In genomic region chr11:70072471-70073187, GRCh38 we compare ENCODE assay signal across 30 cellular contexts. TPM values are rescaled to one million over a fixed set of nuclear protein-coding genes. Genes with fewer than 3 reads are reported as not detected.
DNase-seq lines count a peak whose midpoint lies in the region; TF ChIP-seq lines count a peak whose summit lies in the region.
"Had no signal": no experiment of that assay in that cellular context is flagged by ENCODE, and none has a peak within 500 bp of the region (broad histone marks: within the 10 kb centered on the region; RNA-seq: fewer than 3 reads in every experiment).

No MANE protein-coding gene starts in this region.

- no peaks in the 10 kb centered on the region for H3K36me3 Mint-ChIP-seq in neural progenitor cell
- H3K36me3 Mint-ChIP-seq: activated naive CD8-positive, alpha-beta T cell treated with anti-CD3 and anti-CD28 coated beads, Interleukin-2, amount 10 ng/mL, durations not matched to agents 7 days and 5 days; immature natural killer cell had no signal

- peak overlapping the region; percentile 65 to 98 (median 86) for H3K4me2 ChIP-seq in BLaER1 treated with 17β-estradiol and CSF1 and Interleukin-3, amounts not matched to agents 10 nM and 100 nM
- H3K4me2 ChIP-seq in neural progenitor cell = peak overlapping the region; percentile 0

- H4K20me1 ChIP-seq in BLaER1 treated with 17β-estradiol and CSF1 and Interleukin-3, amounts not matched to agents 10 nM and 100 nM = peaks cover 0 to 25% (median 0%) of the 10 kb centered on the region in 11 experiments; a peak in 7 of 22 replicates
- H4K20me1 ChIP-seq in neural progenitor cell (ENCODE audit: low read depth) = peaks cover 12% of the 10 kb centered on the region

- no peak overlapping the region for H3K27ac Mint-ChIP-seq in neural progenitor cell
- H3K27ac Mint-ChIP-seq: activated naive CD8-positive, alpha-beta T cell treated with anti-CD3 and anti-CD28 coated beads, Interleukin-2, amount 10 ng/mL, durations not matched to agents 7 days and 5 days; immature natural killer cell; T-helper 2 cell treated with Interferon-gamma antibody and Interleukin-4, amounts not matched to agents 5 μg/mL and 100 μg/mL, for 36 hours had no signal

- H3K79me2 ChIP-seq in neural progenitor cell (ENCODE audit: low read depth) = no peaks in the 10 kb centered on the region

- peaks cover 34% of the 10 kb centered on the region for H3K4me1 Mint-ChIP-seq in neural progenitor cell
- H3K4me1 Mint-ChIP-seq: immature natural killer cell had no signal

- peak; percentile 12 for DNase-seq in D341Med (ENCODE audit: low spot score)
- peak; percentile 46 for DNase-seq in ecto neural progenitor cell (ENCODE audit: low spot score)
- no peak for DNase-seq in neural progenitor cell (ENCODE audit: low spot score)
- DNase-seq in GDM1 (lab: John Stamatoyannopoulos, UW) = no peak
- DNase-seq in hippocampal formation (lab: John Stamatoyannopoulos, UW) = no peak
- no peak for DNase-seq in NCI-H2029 treated with DMSO at 0.1 percent for 48 hours (lab: John Stamatoyannopoulos, UW)
- DNase-seq: activated CD4-positive, alpha-beta T cell treated with anti-CD3 and anti-CD28 coated beads for 48 hours; activated CD8-positive, alpha-beta memory T cell treated with anti-CD3 and anti-CD28 coated beads for 24 hours; activated gamma-delta T cell; activated naive CD8-positive, alpha-beta T cell treated with anti-CD3 and anti-CD28 coated beads, Interleukin-2, amount 10 ng/mL, durations not matched to agents 7 days and 5 days; activated T-cell treated with anti-CD3 and anti-CD28 coated beads for 4 hours; C1 segment of cervical spinal cord; caudate nucleus; DMS79; esophagus squamous epithelium; foreskin keratinocyte; GF-D8; immature natural killer cell; Kasumi-1; mesendoderm; NCI-H1417 treated with DMSO at 0.1 percent for 48 hours; NCI-H2081; NCI-H226; SHP77 treated with DMSO at 0.1 percent for 48 hours; stimulated activated CD4-positive, alpha-beta T cell treated with anti-CD3 and anti-CD28 coated beads, Interleukin-4, amount 100 ng/mL, for 24 hours; transverse colon had no signal

- H3K4me3 ChIP-seq in BLaER1 treated with 17β-estradiol and CSF1 and Interleukin-3, amounts not matched to agents 10 nM and 100 nM = peak overlapping the region in 8 of 10 experiments; percentile 6 to 38 (median 24); a peak in 10 of 20 replicates
- no peak overlapping the region for H3K4me3 ChIP-seq in neural progenitor cell
- H3K4me3 ChIP-seq: esophagus squamous epithelium, right atrium auricular region, transverse colon had no signal

- H3K27me3 ChIP-seq in BLaER1 treated with 17β-estradiol and CSF1 and Interleukin-3, amounts not matched to agents 10 nM and 100 nM = peaks cover 20 to 52% (median 23%) of the 10 kb centered on the region in 11 experiments
- peaks cover 75% of the 10 kb centered on the region for H3K27me3 ChIP-seq in neural progenitor cell
- H3K27me3 ChIP-seq: right atrium auricular region had no signal

- peak overlapping the region in 4 of 11 experiments; percentile 36 to 82 (median 66); a peak in 7 of 22 replicates for H3K27ac ChIP-seq in BLaER1 treated with 17β-estradiol and CSF1 and Interleukin-3, amounts not matched to agents 10 nM and 100 nM
- H3K27ac ChIP-seq in neural progenitor cell = no peak overlapping the region
- H3K27ac ChIP-seq: esophagus squamous epithelium, foreskin keratinocyte, transverse colon had no signal

- no peak overlapping the region for H2AFZ ChIP-seq in neural progenitor cell (replicated peaks)

- H3K9me3 ChIP-seq in BLaER1 treated with 17β-estradiol and CSF1 and Interleukin-3, amounts not matched to agents 10 nM and 100 nM (replicated peaks in 1 of 11) = no peaks in the 10 kb centered on the region
- H3K9me3 ChIP-seq in neural progenitor cell (ENCODE audit: low read depth) = no peaks in the 10 kb centered on the region
- H3K9me3 ChIP-seq: Caco-2, esophagus squamous epithelium, right atrium auricular region, transverse colon had no signal

- H3K4me1 ChIP-seq in BLaER1 treated with 17β-estradiol and CSF1 and Interleukin-3, amounts not matched to agents 10 nM and 100 nM = peaks cover 25 to 71% (median 50%) of the 10 kb centered on the region in 10 experiments
- H3K4me1 ChIP-seq in neural progenitor cell = peaks cover 32% of the 10 kb centered on the region
- H3K4me1 ChIP-seq: foreskin keratinocyte had no signal

- peaks cover 51% of the 10 kb centered on the region for H3K27me3 Mint-ChIP-seq in neural progenitor cell (ENCODE audit: insufficient read depth, low read depth)

- no peaks in the 10 kb centered on the region for H3K36me3 ChIP-seq in BLaER1 treated with 17β-estradiol and CSF1 and Interleukin-3, amounts not matched to agents 10 nM and 100 nM
- no peaks in the 10 kb centered on the region for H3K36me3 ChIP-seq in neural progenitor cell
- H3K36me3 ChIP-seq: esophagus squamous epithelium, right atrium auricular region, transverse colon had no signal

- no peak for TF ChIP-seq CTCF in neural progenitor cell (IDR thresholded peaks at IDR 0.05)

- H3K9ac ChIP-seq in BLaER1 treated with 17β-estradiol and CSF1 and Interleukin-3, amounts not matched to agents 10 nM and 100 nM = peak overlapping the region in 5 of 11 experiments; percentile 5 to 74 (median 41); a peak in 8 of 22 replicates
- no peak overlapping the region for H3K9ac ChIP-seq in neural progenitor cell

- H3K4me3 Mint-ChIP-seq in neural progenitor cell = no peak overlapping the region
- H3K4me3 Mint-ChIP-seq: activated naive CD8-positive, alpha-beta T cell treated with anti-CD3 and anti-CD28 coated beads, Interleukin-2, amount 10 ng/mL, durations not matched to agents 7 days and 5 days; immature natural killer cell; T-helper 2 cell treated with Interferon-gamma antibody and Interleukin-4, amounts not matched to agents 5 μg/mL and 100 μg/mL, for 36 hours had no signal

- peaks cover 18% of the 10 kb centered on the region for H3F3A ChIP-seq in neural progenitor cell (ENCODE audit: low read depth)

- no peaks in the 10 kb centered on the region for H3K9me3 Mint-ChIP-seq in neural progenitor cell
- H3K9me3 Mint-ChIP-seq: activated naive CD8-positive, alpha-beta T cell treated with anti-CD3 and anti-CD28 coated beads, Interleukin-2, amount 10 ng/mL, durations not matched to agents 7 days and 5 days; immature natural killer cell; T-helper 2 cell treated with Interferon-gamma antibody and Interleukin-4, amounts not matched to agents 5 μg/mL and 100 μg/mL, for 36 hours had no signal

RNA-seq across cellular contexts. Expression of gene ANO1, which starts 5.5 kb away (rescaled TPM):
- 0.19 TPM in 1 of 2 replicates, not detected in the other for total RNA-seq in neural progenitor cell (ENCODE audit: low replicate concordance)
- total RNA-seq: activated naive CD8-positive, alpha-beta T cell treated with anti-CD3 and anti-CD28 coated beads, Interleukin-2, amount 10 ng/mL, durations not matched to agents 7 days and 5 days had no signal

Comparison
In these comparisons a context has a peak if more than half of its experiments do, and no peak if none do; other contexts are left out.
1. DNase-seq: peak in D341Med (single experiment) and ecto neural progenitor cell (single experiment); none in neural progenitor cell (single experiment), GDM1 (single experiment), hippocampal formation (0 of 2) and NCI-H2029 treated with DMSO at 0.1 percent for 48 hours (single experiment).